8 cellular contexts compared by ENCODE assay signal in the genomic region with DNA sequence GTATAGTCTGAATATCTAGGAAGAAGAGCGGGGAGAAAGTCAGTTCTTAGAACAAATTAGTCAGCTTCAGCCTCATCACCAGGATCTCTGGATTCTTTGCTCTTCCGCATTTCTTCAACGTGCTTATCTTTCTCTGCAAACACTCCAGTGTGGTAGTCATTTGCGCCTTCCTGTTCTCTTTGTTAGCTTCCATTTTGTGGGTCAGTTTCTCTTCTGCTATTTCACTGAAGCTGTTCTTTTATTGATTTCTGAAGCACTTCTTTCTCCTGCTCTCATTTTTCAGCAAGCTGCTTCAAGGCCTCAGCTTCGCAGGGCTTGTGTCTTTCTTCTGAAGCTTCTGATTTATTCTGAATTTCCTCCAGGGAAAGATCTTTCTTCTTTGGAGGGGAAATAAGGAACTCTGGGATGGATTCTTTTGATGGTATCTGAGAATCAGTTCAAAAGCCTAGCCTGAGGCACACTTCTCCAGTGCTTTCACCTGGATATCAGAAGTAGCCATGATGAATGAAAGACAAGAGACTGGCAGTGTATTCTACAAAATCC. TPM values are rescaled to one million over a fixed set of nuclear protein-coding genes. Genes with fewer than 3 reads are reported as not detected.
A peak's percentile ranks its signal among the peaks of the same experiment; 100 is the strongest.
DNase-seq lines count a peak whose midpoint lies in the region; ATAC-seq lines count a peak whose summit lies in the region.

No MANE protein-coding gene starts in this region.

- WGBS in mesenchymal stem cell, result 57% methylated on average over 5 of the region's 5 CpGs

- H3K14ac ChIP-seq in mesenchymal stem cell (ENCODE audit: low read length in 2 of 2), result no peak overlapping the region

- H3K9ac ChIP-seq in mesenchymal stem cell (ENCODE audit: low read length), result no peak overlapping the region

- H3K9me3 ChIP-seq in T-helper 17 cell (ENCODE audit: control insufficient read depth, low read length, poor library complexity, severe bottlenecking) (no peaks in the 10 kb centered on the region), mesenchymal stem cell (ENCODE audit: control insufficient read depth, low read length) (no peaks in the 10 kb centered on the region)

- no peak overlapping the region for H4K91ac ChIP-seq in mesenchymal stem cell (ENCODE audit: low read length)

- ATAC-seq in GM19025 (IDR thresholded peaks at IDR 0.05; ENCODE audit: low read depth, unreplicated experiment), result peak; percentile 58
- peak; percentile 57 for ATAC-seq in HG02981 (IDR thresholded peaks at IDR 0.05; ENCODE audit: unreplicated experiment)
- ATAC-seq in T-helper 17 cell, result peak; percentile 48
- ATAC-seq in stimulated activated effector memory CD8-positive, alpha-beta T cell treated with anti-CD3 and anti-CD28 coated beads, Interleukin-12 subunit alpha, Interleukin-12 subunit beta, amount 100 ng/mL, for 72 hours, result no peak
- no peak for ATAC-seq in HG03439 (IDR thresholded peaks at IDR 0.05; ENCODE audit: unreplicated experiment)

- peaks cover 3% of the 10 kb centered on the region for H3K79me1 ChIP-seq in mesenchymal stem cell (replicated peaks; ENCODE audit: low read length, poor library complexity, severe bottlenecking)

- H3K27me3 Mint-ChIP-seq in T-helper 17 cell, result no peaks in the 10 kb centered on the region

- no peak overlapping the region for H3K4me3 Mint-ChIP-seq in T-helper 17 cell
- H3K4me3 Mint-ChIP-seq in stimulated activated effector memory CD8-positive, alpha-beta T cell treated with anti-CD3 and anti-CD28 coated beads, Interleukin-12 subunit alpha, Interleukin-12 subunit beta, amount 100 ng/mL, for 72 hours, result no peak overlapping the region

- H2BK12ac ChIP-seq in mesenchymal stem cell (ENCODE audit: low read length in 2 of 2), result no peak overlapping the region

- H4K8ac ChIP-seq in mesenchymal stem cell (ENCODE audit: low read length), result no peak overlapping the region

- peak overlapping the region in 1 of 2 experiments; percentile 40 for H3K18ac ChIP-seq in mesenchymal stem cell (ENCODE audit: low read depth in 1 of 2, low read length in 2 of 2)

- peaks cover 3% of the 10 kb centered on the region for H3K9me3 Mint-ChIP-seq in stimulated activated effector memory CD8-positive, alpha-beta T cell treated with anti-CD3 and anti-CD28 coated beads, Interleukin-12 subunit alpha, Interleukin-12 subunit beta, amount 100 ng/mL, for 72 hours

- no peaks in the 10 kb centered on the region for H3K27me3 ChIP-seq in mesenchymal stem cell (ENCODE audit: control insufficient read depth in 1 of 2, insufficient read depth in 1 of 2, low read length in 2 of 2)

- H2AFZ ChIP-seq in mesenchymal stem cell (ENCODE audit: low read depth, low read length), result no peak overlapping the region

- no peak overlapping the region for H3K27ac Mint-ChIP-seq in T-helper 17 cell
- H3K27ac Mint-ChIP-seq in stimulated activated effector memory CD8-positive, alpha-beta T cell treated with anti-CD3 and anti-CD28 coated beads, Interleukin-12 subunit alpha, Interleukin-12 subunit beta, amount 100 ng/mL, for 72 hours, result no peak overlapping the region

- H3K4me3 ChIP-seq in mesenchymal stem cell (ENCODE audit: insufficient read depth in 1 of 2, low read depth in 1 of 2, low read length in 2 of 2), result no peak overlapping the region

- H3K23ac ChIP-seq in mesenchymal stem cell (ENCODE audit: low read length in 2 of 2), result no peak overlapping the region

- no peak overlapping the region for H2BK120ac ChIP-seq in mesenchymal stem cell (ENCODE audit: low read depth, low read length)

- peaks cover 3% of the 10 kb centered on the region for H3K36me3 Mint-ChIP-seq in T-helper 17 cell (ENCODE audit: low read depth)
- no peaks in the 10 kb centered on the region for H3K36me3 Mint-ChIP-seq in stimulated activated effector memory CD8-positive, alpha-beta T cell treated with anti-CD3 and anti-CD28 coated beads, Interleukin-12 subunit alpha, Interleukin-12 subunit beta, amount 100 ng/mL, for 72 hours

- no peak overlapping the region for H3K4me2 ChIP-seq in mesenchymal stem cell (ENCODE audit: low read length, poor library complexity, severe bottlenecking)

- peak overlapping the region in 1 of 2 experiments; percentile 8 for H3K4ac ChIP-seq in mesenchymal stem cell (ENCODE audit: low read depth in 1 of 2, low read length in 2 of 2)

- DNase-seq in T-helper 17 cell, result no peak
- peak; percentile 69 for DNase-seq in mesenchymal stem cell
- no peak for DNase-seq in stimulated activated effector memory CD8-positive, alpha-beta T cell treated with anti-CD3 and anti-CD28 coated beads, Interleukin-12 subunit alpha, Interleukin-12 subunit beta, amount 100 ng/mL, for 72 hours (ENCODE audit: low spot score in 2 of 2)
- DNase-seq in NCI-H2081 treated with DMSO at 0.1 percent for 48 hours (lab: John Stamatoyannopoulos, UW), result no peak
- no peak for DNase-seq in T1000 (lab: John Stamatoyannopoulos, UW)

- H3K36me3 ChIP-seq in mesenchymal stem cell (ENCODE audit: control insufficient read depth in 1 of 2, insufficient read depth in 2 of 2, low read depth in 1 of 2, low read length in 2 of 2), result peaks cover 0 to 6% of the 10 kb centered on the region in 2 experiments

- no peak overlapping the region for H3K27ac ChIP-seq in mesenchymal stem cell (ENCODE audit: low read length, poor library complexity, severe bottlenecking)

- no peak overlapping the region for H2BK5ac ChIP-seq in mesenchymal stem cell (ENCODE audit: low read depth, low read length, poor library complexity, severe bottlenecking)

- no peaks in the 10 kb centered on the region for H3K4me1 ChIP-seq in mesenchymal stem cell (ENCODE audit: control insufficient read depth, insufficient read depth, low read depth, low read length)

- no peak overlapping the region for H2AK5ac ChIP-seq in mesenchymal stem cell (ENCODE audit: low read length, severe bottlenecking)

- no peak overlapping the region for H2BK15ac ChIP-seq in mesenchymal stem cell (ENCODE audit: low read depth, poor library complexity, severe bottlenecking)

- no peaks in the 10 kb centered on the region for H3K4me1 Mint-ChIP-seq in T-helper 17 cell
- H3K4me1 Mint-ChIP-seq in stimulated activated effector memory CD8-positive, alpha-beta T cell treated with anti-CD3 and anti-CD28 coated beads, Interleukin-12 subunit alpha, Interleukin-12 subunit beta, amount 100 ng/mL, for 72 hours, result no peaks in the 10 kb centered on the region

RNA-seq across cellular contexts. Expression of gene AMN1, which starts 13.5 kb away (rescaled TPM):
- 1 to 10 TPM; 2.0 to 4.6 TPM for total RNA-seq in T-helper 17 cell
- 5.9 TPM for polyA plus RNA-seq in mesenchymal stem cell (2013, experiment 1 of 2)
- polyA plus RNA-seq in mesenchymal stem cell (2013, experiment 2 of 2), result 6.3 TPM

RNA-seq across cellular contexts. Expression of gene ETFBKMT, which starts 55.9 kb away (rescaled TPM):
- total RNA-seq in T-helper 17 cell, result 1 to 10 TPM; 1.2 to 1.9 TPM
- polyA plus RNA-seq in mesenchymal stem cell (2013, experiment 1 of 2), result 1.1 TPM
- 1.1 TPM for polyA plus RNA-seq in mesenchymal stem cell (2013, experiment 2 of 2)

Comparison
In these comparisons a context has a peak if more than half of its experiments do, and no peak if none do; other contexts are left out.
1. ATAC-seq: peak in GM19025 (single experiment), HG02981 (single experiment) and T-helper 17 cell (single experiment); none in stimulated activated effector memory CD8-positive, alpha-beta T cell treated with anti-CD3 and anti-CD28 coated beads, Interleukin-12 subunit alpha, Interleukin-12 subunit beta, amount 100 ng/mL, for 72 hours (single experiment) and HG03439 (single experiment).